In genomic region chr15:67152429-67152828, GRCh38 we compare ENCODE assay signal across 1 cellular context.
TF ChIP-seq lines count a peak whose summit lies in the region.

No MANE protein-coding gene starts in this region.

TF ChIP-seq in WTC11, 78 proteins besides CTCF, POLR2A, EP300 and RAD21 (continued from another document):
- TF ChIP-seq, protein P1, sequence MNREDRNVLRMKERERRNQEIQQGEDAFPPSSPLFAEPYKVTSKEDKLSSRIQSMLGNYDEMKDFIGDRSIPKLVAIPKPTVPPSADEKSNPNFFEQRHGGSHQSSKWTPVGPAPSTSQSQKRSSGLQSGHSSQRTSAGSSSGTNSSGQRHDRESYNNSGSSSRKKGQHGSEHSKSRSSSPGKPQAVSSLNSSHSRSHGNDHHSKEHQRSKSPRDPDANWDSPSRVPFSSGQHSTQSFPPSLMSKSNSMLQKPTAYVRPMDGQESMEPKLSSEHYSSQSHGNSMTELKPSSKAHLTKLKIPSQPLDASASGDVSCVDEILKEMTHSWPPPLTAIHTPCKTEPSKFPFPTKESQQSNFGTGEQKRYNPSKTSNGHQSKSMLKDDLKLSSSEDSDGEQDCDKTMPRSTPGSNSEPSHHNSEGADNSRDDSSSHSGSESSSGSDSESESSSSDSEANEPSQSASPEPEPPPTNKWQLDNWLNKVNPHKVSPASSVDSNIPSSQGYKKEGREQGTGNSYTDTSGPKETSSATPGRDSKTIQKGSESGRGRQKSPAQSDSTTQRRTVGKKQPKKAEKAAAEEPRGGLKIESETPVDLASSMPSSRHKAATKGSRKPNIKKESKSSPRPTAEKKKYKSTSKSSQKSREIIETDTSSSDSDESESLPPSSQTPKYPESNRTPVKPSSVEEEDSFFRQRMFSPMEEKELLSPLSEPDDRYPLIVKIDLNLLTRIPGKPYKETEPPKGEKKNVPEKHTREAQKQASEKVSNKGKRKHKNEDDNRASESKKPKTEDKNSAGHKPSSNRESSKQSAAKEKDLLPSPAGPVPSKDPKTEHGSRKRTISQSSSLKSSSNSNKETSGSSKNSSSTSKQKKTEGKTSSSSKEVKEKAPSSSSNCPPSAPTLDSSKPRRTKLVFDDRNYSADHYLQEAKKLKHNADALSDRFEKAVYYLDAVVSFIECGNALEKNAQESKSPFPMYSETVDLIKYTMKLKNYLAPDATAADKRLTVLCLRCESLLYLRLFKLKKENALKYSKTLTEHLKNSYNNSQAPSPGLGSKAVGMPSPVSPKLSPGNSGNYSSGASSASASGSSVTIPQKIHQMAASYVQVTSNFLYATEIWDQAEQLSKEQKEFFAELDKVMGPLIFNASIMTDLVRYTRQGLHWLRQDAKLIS (CRISPR knock-in tag; IDR thresholded peaks at IDR 0.05; ENCODE audit: borderline replicate concordance) = no peak
- TF ChIP-seq ELF4 (CRISPR knock-in tag; IDR thresholded peaks at IDR 0.05; ENCODE audit: low read depth) = no peak
